In the genomic region with DNA sequence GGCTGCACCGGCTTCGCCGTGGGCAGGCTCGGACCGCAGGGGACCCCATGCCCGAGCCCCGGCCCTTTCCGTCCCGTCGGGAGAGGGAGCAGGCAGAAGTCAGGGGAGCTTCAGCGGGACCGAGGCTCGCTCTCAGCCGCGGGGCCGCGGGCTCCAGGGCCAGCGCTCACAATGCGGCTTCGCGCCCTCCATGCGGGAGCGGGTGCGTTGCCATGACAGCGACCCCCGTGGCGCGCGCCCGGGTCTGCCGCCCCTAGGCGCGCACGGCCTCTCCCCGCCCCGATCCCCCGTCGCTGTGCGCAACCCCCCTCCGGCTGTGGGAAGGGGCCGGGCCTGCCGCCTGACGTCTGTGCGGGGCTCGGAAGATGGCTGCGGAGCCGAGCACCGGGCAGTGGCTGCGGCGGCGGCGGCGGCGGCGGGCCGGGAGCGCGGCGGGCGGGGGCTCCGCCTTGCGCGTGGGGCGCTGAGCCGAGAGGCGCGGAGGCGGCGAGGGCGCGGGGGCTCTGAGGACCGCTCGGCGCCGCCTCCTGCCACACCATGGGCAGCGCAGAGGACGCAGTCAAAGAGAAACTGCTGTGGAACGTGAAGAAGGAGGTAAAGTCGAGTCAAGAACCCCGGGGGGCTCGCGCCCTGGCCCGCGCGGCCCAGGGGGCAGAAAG, we compare ENCODE assay signal across 8 cellular contexts. TPM values are rescaled to one million over a fixed set of nuclear protein-coding genes. Genes with fewer than 3 reads are reported as not detected.
A peak's percentile ranks its signal among the peaks of the same experiment; 100 is the strongest.
DNase-seq lines count a peak whose midpoint lies in the region; ATAC-seq and TF ChIP-seq lines count a peak whose summit lies in the region.

A gene with protein sequence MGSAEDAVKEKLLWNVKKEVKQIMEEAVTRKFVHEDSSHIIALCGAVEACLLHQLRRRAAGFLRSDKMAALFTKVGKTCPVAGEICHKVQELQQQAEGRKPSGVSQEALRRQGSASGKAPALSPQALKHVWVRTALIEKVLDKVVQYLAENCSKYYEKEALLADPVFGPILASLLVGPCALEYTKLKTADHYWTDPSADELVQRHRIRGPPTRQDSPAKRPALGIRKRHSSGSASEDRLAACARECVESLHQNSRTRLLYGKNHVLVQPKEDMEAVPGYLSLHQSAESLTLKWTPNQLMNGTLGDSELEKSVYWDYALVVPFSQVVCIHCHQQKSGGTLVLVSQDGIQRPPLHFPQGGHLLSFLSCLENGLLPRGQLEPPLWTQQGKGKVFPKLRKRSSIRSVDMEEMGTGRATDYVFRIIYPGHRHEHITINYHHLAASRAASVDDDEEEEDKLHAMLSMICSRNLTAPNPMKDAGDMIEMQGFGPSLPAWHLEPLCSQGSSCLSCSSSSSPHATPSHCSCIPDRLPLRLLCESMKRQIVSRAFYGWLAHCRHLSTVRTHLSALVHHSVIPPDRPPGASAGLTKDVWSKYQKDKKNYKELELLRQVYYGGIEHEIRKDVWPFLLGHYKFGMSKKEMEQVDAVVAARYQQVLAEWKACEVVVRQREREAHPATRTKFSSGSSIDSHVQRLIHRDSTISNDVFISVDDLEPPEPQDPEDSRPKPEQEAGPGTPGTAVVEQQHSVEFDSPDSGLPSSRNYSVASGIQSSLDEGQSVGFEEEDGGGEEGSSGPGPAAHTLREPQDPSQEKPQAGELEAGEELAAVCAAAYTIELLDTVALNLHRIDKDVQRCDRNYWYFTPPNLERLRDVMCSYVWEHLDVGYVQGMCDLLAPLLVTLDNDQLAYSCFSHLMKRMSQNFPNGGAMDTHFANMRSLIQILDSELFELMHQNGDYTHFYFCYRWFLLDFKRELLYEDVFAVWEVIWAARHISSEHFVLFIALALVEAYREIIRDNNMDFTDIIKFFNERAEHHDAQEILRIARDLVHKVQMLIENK (plus strand): TSS at position 350 of the 659 bp plus-strand sequence. CDS start 188 bp downstream, at position 538.

- ATAC-seq in HG02610 (IDR thresholded peaks at IDR 0.05; ENCODE audit: unreplicated experiment) (peak; percentile 36), mucosa of descending colon (peak; percentile 62), HG02852 (IDR thresholded peaks at IDR 0.05; ENCODE audit: unreplicated experiment) (no peak)

- intact Hi-C loops in mucosa of descending colon (cut with DNase I, micrococcal nuclease): no loop called here

- H3K9me3 ChIP-seq in mucosa of descending colon: no peaks in the 10 kb centered on the region

- H3K4me1 ChIP-seq in mucosa of descending colon (ENCODE audit: low read depth): peaks cover 7% of the 10 kb centered on the region

- TF ChIP-seq CTCF in mucosa of descending colon (IDR thresholded peaks at IDR 0.05): no peak

- H3K4me3 ChIP-seq in mucosa of descending colon: peak within 1 kb of the TSS; percentile 78

- peak; percentile 38 for DNase-seq in DMS114 treated with DMSO at 0.1 percent for 48 hours (lab: John Stamatoyannopoulos, UW; ENCODE audit: unreplicated experiment)
- peak; percentile 22 to 37 for DNase-seq in NOMO-1 (lab: John Stamatoyannopoulos, UW; ENCODE audit: unreplicated experiment in 2 of 2)
- peak; percentile 48 for DNase-seq in activated T-cell treated with anti-CD3 and anti-CD28 coated beads for 4 hours
- peak; percentile 71 for DNase-seq in epidermal melanocyte (ENCODE audit: insufficient read length, low spot score)
- DNase-seq in mucosa of descending colon: peak; percentile 63 to 82 (median 79)
- DNase-seq in stimulated activated CD8-positive, alpha-beta memory T cell treated with anti-CD3 and anti-CD28 coated beads, Interleukin-4, amount 100 ng/mL, for 24 hours (ENCODE audit: low read depth): peak; percentile 52

- H3K36me3 ChIP-seq in mucosa of descending colon (ENCODE audit: low read depth): no peaks in the 10 kb centered on the region

RNA-seq across cellular contexts. Expression of the gene that starts here (rescaled TPM):
- 10 to 100 TPM; 29.1 to 57.9 (median 30.2) TPM for total RNA-seq in mucosa of descending colon
